In the genomic region with DNA sequence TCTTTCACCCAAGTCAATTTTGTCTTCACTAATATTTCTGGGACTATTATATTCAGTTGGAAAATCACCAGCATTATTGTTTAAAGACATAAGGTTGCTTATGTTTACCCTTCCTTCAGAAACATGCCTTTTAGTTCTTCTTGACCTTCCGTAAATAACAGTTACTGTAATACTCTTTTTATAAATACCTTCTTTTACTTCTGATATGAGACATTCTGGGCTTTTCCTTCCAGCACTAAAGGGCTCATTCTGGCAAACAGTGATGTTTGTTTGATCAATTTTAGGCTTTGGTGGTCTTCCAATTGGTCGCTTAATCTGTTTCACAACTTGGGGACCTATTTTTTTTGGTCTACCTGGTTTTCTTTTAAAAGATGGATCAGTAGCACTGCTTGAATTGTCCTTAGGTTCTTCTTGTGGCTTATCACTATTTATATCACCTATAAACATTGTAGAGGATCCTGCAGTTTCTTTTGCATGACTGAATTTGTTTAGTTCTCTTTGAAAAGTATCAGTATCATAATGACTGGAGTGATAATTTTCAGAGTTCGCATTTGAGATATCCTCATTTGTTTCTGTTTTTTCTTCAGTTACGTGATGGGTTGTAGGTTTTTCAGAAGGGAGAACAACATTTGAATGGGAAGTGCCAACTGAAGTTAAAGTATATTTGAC, we compare ENCODE assay signal across 14 cellular contexts.
A peak's percentile ranks its signal among the peaks of the same experiment; 100 is the strongest.
DNase-seq lines count a peak whose midpoint lies in the region; ATAC-seq and TF ChIP-seq lines count a peak whose summit lies in the region.
"Had no signal": no experiment of that assay in that cellular context is flagged by ENCODE, and none has a peak within 500 bp of the region (broad histone marks: within the 10 kb centered on the region; RNA-seq: fewer than 3 reads in every experiment).

No MANE protein-coding gene starts in this region.

- ATAC-seq in GM18520 (IDR thresholded peaks at IDR 0.05; ENCODE audit: unreplicated experiment) (peak; percentile 95), GM21381 (IDR thresholded peaks at IDR 0.05; ENCODE audit: unreplicated experiment) (peak; percentile 96), HG02970 (IDR thresholded peaks at IDR 0.05; ENCODE audit: low FRiP score, unreplicated experiment) (peak; percentile 79), HG03558 (IDR thresholded peaks at IDR 0.05; ENCODE audit: extremely low read depth, unreplicated experiment) (peak; percentile 91), mucosa of descending colon (no peak)
- ATAC-seq: HCT116 had no signal

- no peak for TF ChIP-seq CTCF in left ventricle myocardium inferior (IDR thresholded peaks at IDR 0.05; ENCODE audit: borderline replicate concordance)
- TF ChIP-seq CTCF in breast epithelium (IDR thresholded peaks at IDR 0.05), result no peak
- no peak for TF ChIP-seq CTCF in mucosa of descending colon (IDR thresholded peaks at IDR 0.05)
- no peak for TF ChIP-seq CTCF in nephron progenitor cell (IDR thresholded peaks at IDR 0.05)

- H3K27me3 ChIP-seq in left ventricle myocardium inferior (ENCODE audit: low read depth) (no peaks in the 10 kb centered on the region), breast epithelium (no peaks in the 10 kb centered on the region)
- H3K27me3 ChIP-seq: BLaER1 had no signal

- H3K4me1 ChIP-seq in left ventricle myocardium inferior (no peaks in the 10 kb centered on the region), breast epithelium (no peaks in the 10 kb centered on the region), mucosa of descending colon (ENCODE audit: low read depth) (no peaks in the 10 kb centered on the region)
- H3K4me1 ChIP-seq: BLaER1 had no signal

- DNase-seq in left ventricle myocardium inferior (no peak), breast epithelium (ENCODE audit: low spot score in 2 of 2) (no peak), mucosa of descending colon (no peak), nephron progenitor cell (no peak)
- DNase-seq: Kasumi-1, kidney glomerular epithelial cell, T-helper 9 cell had no signal

- H3K4me3 ChIP-seq in left ventricle myocardium inferior, result no peak overlapping the region
- no peak overlapping the region for H3K4me3 ChIP-seq in breast epithelium
- no peak overlapping the region for H3K4me3 ChIP-seq in mucosa of descending colon
- H3K4me3 ChIP-seq: BLaER1 had no signal

- H3K9me3 ChIP-seq in left ventricle myocardium inferior (replicated peaks) (no peaks in the 10 kb centered on the region), breast epithelium (no peaks in the 10 kb centered on the region), mucosa of descending colon (no peaks in the 10 kb centered on the region)
- H3K9me3 ChIP-seq: BLaER1 had no signal

- no peak overlapping the region for H3K27ac Mint-ChIP-seq in nephron progenitor cell
- H3K27ac Mint-ChIP-seq: natural killer cell treated with Interleukin-12 subunit alpha and Interleukin-12 subunit beta and Interleukin-15 and Interleukin-18, amount 100 ng/mL, for 72 hours had no signal

- no peak for TF ChIP-seq POLR2A in breast epithelium (IDR thresholded peaks at IDR 0.05)

- H3K27me3 Mint-ChIP-seq in nephron progenitor cell (ENCODE audit: low read depth, poor library complexity), result no peaks in the 10 kb centered on the region
- H3K27me3 Mint-ChIP-seq: natural killer cell treated with Interleukin-12 subunit alpha and Interleukin-12 subunit beta and Interleukin-15 and Interleukin-18, amount 100 ng/mL, for 72 hours had no signal

- H3K36me3 ChIP-seq in left ventricle myocardium inferior, result no peaks in the 10 kb centered on the region
- no peaks in the 10 kb centered on the region for H3K36me3 ChIP-seq in breast epithelium
- H3K36me3 ChIP-seq in mucosa of descending colon (ENCODE audit: low read depth), result no peaks in the 10 kb centered on the region
- H3K36me3 ChIP-seq: BLaER1 had no signal

- H3K4me3 Mint-ChIP-seq in nephron progenitor cell, result no peak overlapping the region
- H3K4me3 Mint-ChIP-seq: natural killer cell treated with Interleukin-12 subunit alpha and Interleukin-12 subunit beta and Interleukin-15 and Interleukin-18, amount 100 ng/mL, for 72 hours had no signal

- H3K27ac ChIP-seq in left ventricle myocardium inferior (replicated peaks) (no peak overlapping the region), breast epithelium (no peak overlapping the region)
- H3K27ac ChIP-seq: BLaER1 had no signal

- H3K36me3 Mint-ChIP-seq in nephron progenitor cell (ENCODE audit: low read depth), result peaks cover 20% of the 10 kb centered on the region
- H3K36me3 Mint-ChIP-seq: natural killer cell treated with Interleukin-12 subunit alpha and Interleukin-12 subunit beta and Interleukin-15 and Interleukin-18, amount 100 ng/mL, for 72 hours had no signal

- no peaks in the 10 kb centered on the region for H3K9me3 Mint-ChIP-seq in nephron progenitor cell
- H3K9me3 Mint-ChIP-seq: natural killer cell treated with Interleukin-12 subunit alpha and Interleukin-12 subunit beta and Interleukin-15 and Interleukin-18, amount 100 ng/mL, for 72 hours had no signal

- H3K4me1 Mint-ChIP-seq in nephron progenitor cell, result no peaks in the 10 kb centered on the region

- intact Hi-C loops in left ventricle myocardium inferior (cut with micrococcal nuclease), result no loop called here
- intact Hi-C loops in breast epithelium (cut with DNase I; ENCODE audit: low total_unique reads), result no loop called here
- intact Hi-C loops in mucosa of descending colon (cut with DNase I, micrococcal nuclease), result no loop called here
